Comparison of ENCODE assay signal across 8 cellular contexts in the genomic region with DNA sequence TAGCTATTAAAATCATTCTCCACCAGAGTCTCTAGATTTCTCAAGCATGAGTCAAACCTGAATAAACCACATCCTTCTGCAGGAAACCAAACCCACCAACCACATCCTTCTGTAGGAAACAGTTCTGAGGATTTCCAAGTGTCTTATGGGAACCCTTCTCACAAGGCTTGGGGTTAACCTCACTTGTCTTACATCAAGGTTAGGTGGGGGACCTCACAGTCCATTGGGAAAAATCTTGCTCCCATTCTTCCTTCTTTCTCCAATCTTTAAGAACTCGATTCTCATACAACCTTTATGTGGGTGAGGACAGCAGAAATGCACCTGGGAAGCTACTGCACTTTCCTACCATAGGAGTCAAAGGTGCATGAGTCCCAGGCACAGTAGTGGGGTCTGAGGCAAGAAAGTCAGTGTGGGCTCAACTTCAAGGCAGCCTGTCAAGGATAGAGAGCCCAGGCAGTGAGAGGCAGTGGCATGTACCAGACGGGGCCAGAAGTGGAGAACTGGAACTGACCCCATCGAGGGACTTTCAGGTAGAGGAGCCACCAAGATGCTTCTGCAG.
DNase-seq lines count a peak whose midpoint lies in the region; ATAC-seq lines count a peak whose summit lies in the region.

No MANE protein-coding gene starts in this region.

- ATAC-seq in GM21737 (IDR thresholded peaks at IDR 0.05; ENCODE audit: unreplicated experiment) = peak; percentile 97

- DNase-seq in GM04504 (ENCODE audit: low read depth) = peak; percentile 56
- DNase-seq in LHCN-M2 (ENCODE audit: low read depth) = peak; percentile 93
- DNase-seq in activated T-cell treated with anti-CD3 and anti-CD28 coated beads for 48 hours (ENCODE audit: low read depth) = peak; percentile 10
- DNase-seq in kidney tubule cell (ENCODE audit: low spot score) = peak; percentile 85
- no peak for DNase-seq in cerebellum (ENCODE audit: low spot score)
- no peak for DNase-seq in D341Med (ENCODE audit: low spot score)
- DNase-seq in occipital lobe (lab: John Stamatoyannopoulos, UW) = no peak

Comparison
In these comparisons a context has a peak if more than half of its experiments do, and no peak if none do; other contexts are left out.
1. DNase-seq: peak in GM04504 (single experiment), LHCN-M2 (single experiment), activated T-cell treated with anti-CD3 and anti-CD28 coated beads for 48 hours (single experiment) and kidney tubule cell (single experiment); none in cerebellum (single experiment), D341Med (single experiment) and occipital lobe (single experiment).